Comparison of ENCODE assay signal across 1 cellular context in the genomic region with DNA sequence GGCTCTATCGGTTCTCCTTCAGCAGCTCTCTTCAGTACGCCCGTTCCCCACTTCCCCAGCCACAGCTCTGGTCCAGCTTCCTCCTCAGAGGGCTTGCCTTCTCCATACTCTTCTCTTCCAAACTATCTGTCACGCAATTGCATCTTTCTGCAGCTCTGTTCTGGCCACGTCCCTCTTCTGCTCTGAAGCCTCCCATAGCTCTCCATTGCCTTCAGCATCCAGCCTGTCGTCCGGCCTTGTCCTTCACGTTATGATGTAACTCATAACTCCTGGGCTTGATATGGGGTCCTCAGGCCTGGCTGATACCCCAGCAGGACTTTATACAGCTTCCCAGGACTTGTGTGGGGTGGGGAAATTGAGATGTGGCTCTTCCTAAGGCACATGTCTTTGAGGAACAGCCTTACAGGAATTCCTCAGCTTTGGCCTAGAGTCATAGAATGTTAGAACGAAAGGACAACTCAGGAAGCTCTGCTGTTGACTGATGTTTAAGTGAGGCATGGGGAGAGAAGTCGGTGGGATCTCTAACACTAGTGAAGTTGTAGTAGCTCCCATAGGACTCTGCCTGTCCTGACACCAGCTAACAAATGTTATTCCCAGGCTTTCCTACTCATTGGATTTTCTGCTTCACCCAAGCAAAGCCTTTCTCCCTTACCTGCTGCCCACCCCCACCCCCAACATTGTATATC.
TF ChIP-seq lines count a peak whose summit lies in the region.

No MANE protein-coding gene starts in this region.

TF ChIP-seq in K562, 482 proteins besides CTCF, POLR2A, EP300 and RAD21 (continues in another document):
- TF ChIP-seq CEBPB (tag; IDR thresholded peaks at IDR 0.05): no peak
- TF ChIP-seq ZNF445 (CRISPR knock-in tag; IDR thresholded peaks at IDR 0.05; ENCODE audit: low read depth): no peak
- no peak for TF ChIP-seq ZNF134 (CRISPR knock-in tag; conservative IDR thresholded peaks at IDR 0.05)
- TF ChIP-seq BCOR (IDR thresholded peaks at IDR 0.05): peak; percentile 65; the same call in 1 of the 2 replicates
- TF ChIP-seq SLC30A9 (CRISPR knock-in tag; IDR thresholded peaks at IDR 0.05): no peak
- TF ChIP-seq E2F5 (CRISPR knock-in tag; IDR thresholded peaks at IDR 0.05): 0 out of 2 replicates have a peak, but pooled peaks have one; percentile 40
- TF ChIP-seq ATF7 (IDR thresholded peaks at IDR 0.05): no peak
- no peak for TF ChIP-seq NR3C1 (CRISPR knock-in tag; IDR thresholded peaks at IDR 0.05)
- 0 out of 2 replicates have a peak, but pooled peaks have one; percentile 39 for TF ChIP-seq ZBTB26 (CRISPR knock-in tag; IDR thresholded peaks at IDR 0.05)
- TF ChIP-seq ZFP91 (CRISPR knock-in tag; IDR thresholded peaks at IDR 0.05): 0 out of 2 replicates have a peak, but pooled peaks have one; percentile 40
- TF ChIP-seq ZFP36 (IDR thresholded peaks at IDR 0.05; ENCODE audit: low read depth, low read length, partially characterized antibody): peak; percentile 59
- peak in 1 of 2 experiments; percentile 9; a peak in 1 of 4 replicates for TF ChIP-seq HDAC1 (IDR thresholded peaks at IDR 0.05)
- no peak for TF ChIP-seq ZNF76 (CRISPR knock-in tag; IDR thresholded peaks at IDR 0.05; ENCODE audit: borderline replicate concordance)
- TF ChIP-seq, protein P1, sequence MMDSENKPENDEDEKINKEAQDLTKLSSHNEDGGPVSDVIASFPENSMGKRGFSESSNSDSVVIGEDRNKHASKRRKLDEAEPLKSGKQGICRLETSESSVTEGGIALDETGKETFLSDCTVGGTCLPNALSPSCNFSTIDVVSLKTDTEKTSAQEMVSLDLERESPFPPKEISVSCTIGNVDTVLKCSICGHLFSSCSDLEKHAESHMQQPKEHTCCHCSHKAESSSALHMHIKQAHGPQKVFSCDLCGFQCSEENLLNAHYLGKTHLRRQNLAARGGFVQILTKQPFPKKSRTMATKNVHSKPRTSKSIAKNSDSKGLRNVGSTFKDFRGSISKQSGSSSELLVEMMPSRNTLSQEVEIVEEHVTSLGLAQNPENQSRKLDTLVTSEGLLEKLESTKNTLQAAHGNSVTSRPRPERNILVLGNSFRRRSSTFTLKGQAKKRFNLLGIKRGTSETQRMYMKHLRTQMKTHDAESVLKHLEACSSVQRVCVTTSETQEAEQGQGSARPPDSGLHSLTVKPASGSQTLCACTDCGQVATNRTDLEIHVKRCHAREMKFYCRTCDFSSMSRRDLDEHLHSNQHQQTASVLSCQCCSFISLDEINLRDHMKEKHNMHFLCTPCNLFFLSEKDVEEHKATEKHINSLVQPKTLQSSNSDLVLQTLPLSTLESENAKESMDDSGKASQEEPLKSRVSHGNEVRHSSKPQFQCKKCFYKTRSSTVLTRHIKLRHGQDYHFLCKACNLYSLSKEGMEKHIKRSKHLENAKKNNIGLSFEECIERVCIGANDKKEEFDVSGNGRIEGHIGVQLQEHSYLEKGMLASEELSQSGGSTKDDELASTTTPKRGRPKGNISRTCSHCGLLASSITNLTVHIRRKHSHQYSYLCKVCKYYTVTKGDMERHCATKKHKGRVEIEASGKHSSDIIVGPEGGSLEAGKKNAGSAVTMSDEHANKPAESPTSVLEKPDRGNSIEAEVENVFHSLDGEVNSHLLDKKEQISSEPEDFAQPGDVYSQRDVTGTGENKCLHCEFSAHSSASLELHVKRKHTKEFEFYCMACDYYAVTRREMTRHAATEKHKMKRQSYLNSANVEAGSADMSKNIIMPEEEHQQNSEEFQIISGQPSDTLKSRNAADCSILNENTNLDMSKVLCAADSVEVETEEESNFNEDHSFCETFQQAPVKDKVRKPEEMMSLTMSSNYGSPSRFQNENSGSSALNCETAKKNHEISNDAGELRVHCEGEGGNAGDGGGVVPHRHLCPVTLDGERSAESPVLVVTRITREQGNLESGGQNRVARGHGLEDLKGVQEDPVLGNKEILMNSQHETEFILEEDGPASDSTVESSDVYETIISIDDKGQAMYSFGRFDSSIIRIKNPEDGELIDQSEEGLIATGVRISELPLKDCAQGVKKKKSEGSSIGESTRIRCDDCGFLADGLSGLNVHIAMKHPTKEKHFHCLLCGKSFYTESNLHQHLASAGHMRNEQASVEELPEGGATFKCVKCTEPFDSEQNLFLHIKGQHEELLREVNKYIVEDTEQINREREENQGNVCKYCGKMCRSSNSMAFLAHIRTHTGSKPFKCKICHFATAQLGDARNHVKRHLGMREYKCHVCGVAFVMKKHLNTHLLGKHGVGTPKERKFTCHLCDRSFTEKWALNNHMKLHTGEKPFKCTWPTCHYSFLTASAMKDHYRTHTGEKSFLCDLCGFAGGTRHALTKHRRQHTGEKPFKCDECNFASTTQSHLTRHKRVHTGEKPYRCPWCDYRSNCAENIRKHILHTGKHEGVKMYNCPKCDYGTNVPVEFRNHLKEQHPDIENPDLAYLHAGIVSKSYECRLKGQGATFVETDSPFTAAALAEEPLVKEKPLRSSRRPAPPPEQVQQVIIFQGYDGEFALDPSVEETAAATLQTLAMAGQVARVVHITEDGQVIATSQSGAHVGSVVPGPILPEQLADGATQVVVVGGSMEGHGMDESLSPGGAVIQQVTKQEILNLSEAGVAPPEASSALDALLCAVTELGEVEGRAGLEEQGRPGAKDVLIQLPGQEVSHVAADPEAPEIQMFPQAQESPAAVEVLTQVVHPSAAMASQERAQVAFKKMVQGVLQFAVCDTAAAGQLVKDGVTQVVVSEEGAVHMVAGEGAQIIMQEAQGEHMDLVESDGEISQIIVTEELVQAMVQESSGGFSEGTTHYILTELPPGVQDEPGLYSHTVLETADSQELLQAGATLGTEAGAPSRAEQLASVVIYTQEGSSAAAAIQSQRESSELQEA (IDR thresholded peaks at IDR 0.05; ENCODE audit: low read depth): no peak
- TF ChIP-seq ETV5 (CRISPR knock-in tag; IDR thresholded peaks at IDR 0.05; ENCODE audit: low read depth): no peak
- no peak for TF ChIP-seq JUNB (CRISPR knock-in tag; conservative IDR thresholded peaks at IDR 0.05)
- TF ChIP-seq HDAC3 (IDR thresholded peaks at IDR 0.05; ENCODE audit: borderline replicate concordance, partially characterized antibody): no peak
- TF ChIP-seq THRB (CRISPR knock-in tag; conservative IDR thresholded peaks at IDR 0.05): no peak
- no peak for TF ChIP-seq HOXB6 (CRISPR knock-in tag; IDR thresholded peaks at IDR 0.05; ENCODE audit: borderline replicate concordance)
- TF ChIP-seq, protein P2, sequence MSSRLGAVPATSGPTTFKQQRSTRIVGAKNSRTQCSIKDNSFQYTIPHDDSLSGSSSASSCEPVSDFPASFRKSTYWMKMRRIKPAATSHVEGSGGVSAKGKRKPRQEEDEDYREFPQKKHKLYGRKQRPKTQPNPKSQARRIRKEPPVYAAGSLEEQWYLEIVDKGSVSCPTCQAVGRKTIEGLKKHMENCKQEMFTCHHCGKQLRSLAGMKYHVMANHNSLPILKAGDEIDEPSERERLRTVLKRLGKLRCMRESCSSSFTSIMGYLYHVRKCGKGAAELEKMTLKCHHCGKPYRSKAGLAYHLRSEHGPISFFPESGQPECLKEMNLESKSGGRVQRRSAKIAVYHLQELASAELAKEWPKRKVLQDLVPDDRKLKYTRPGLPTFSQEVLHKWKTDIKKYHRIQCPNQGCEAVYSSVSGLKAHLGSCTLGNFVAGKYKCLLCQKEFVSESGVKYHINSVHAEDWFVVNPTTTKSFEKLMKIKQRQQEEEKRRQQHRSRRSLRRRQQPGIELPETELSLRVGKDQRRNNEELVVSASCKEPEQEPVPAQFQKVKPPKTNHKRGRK (tag; IDR thresholded peaks at IDR 0.05): peak; percentile 51
- TF ChIP-seq SMARCA5 (IDR thresholded peaks at IDR 0.05): peak; percentile 81
- no peak for TF ChIP-seq CHD1 (IDR thresholded peaks at IDR 0.05; ENCODE audit: low read length)
- TF ChIP-seq RBM14 (IDR thresholded peaks at IDR 0.05; ENCODE audit: borderline replicate concordance, insufficient read depth, low read depth, low read length): no peak
- TF ChIP-seq CAMTA2 (CRISPR knock-in tag; conservative IDR thresholded peaks at IDR 0.05): no peak
- TF ChIP-seq LARP7 (IDR thresholded peaks at IDR 0.05): 0 out of 2 replicates have a peak, but pooled peaks have one; percentile 69
- no peak for TF ChIP-seq SP2 (IDR thresholded peaks at IDR 0.05; ENCODE audit: extremely low read depth, low read depth, low read length, poor library complexity, severe bottlenecking)
- TF ChIP-seq MYC (IDR thresholded peaks at IDR 0.05; ENCODE audit: low read depth, low read length): no peak
- no peak for TF ChIP-seq MYC (CRISPR knock-in tag; IDR thresholded peaks at IDR 0.05; ENCODE audit: borderline replicate concordance, low read depth)
- no peak for TF ChIP-seq ZNF717 (CRISPR knock-in tag; IDR thresholded peaks at IDR 0.05)
- TF ChIP-seq DMBX1 (CRISPR knock-in tag; IDR thresholded peaks at IDR 0.05; ENCODE audit: borderline replicate concordance): 0 out of 2 replicates have a peak, but pooled peaks have one; percentile 15
- TF ChIP-seq, protein P3, sequence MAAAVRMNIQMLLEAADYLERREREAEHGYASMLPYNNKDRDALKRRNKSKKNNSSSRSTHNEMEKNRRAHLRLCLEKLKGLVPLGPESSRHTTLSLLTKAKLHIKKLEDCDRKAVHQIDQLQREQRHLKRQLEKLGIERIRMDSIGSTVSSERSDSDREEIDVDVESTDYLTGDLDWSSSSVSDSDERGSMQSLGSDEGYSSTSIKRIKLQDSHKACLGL (CRISPR knock-in tag; IDR thresholded peaks at IDR 0.05; ENCODE audit: borderline replicate concordance, poor library complexity, severe bottlenecking): no peak
- TF ChIP-seq BRF1 (IDR thresholded peaks at IDR 0.05; ENCODE audit: borderline replicate concordance, extremely low read depth, insufficient read length): no peak
- TF ChIP-seq ZNF766 (CRISPR knock-in tag; conservative IDR thresholded peaks at IDR 0.05): no peak
- no peak for TF ChIP-seq FOXP1 (CRISPR knock-in tag; IDR thresholded peaks at IDR 0.05)
- no peak for TF ChIP-seq TEAD2 (tag; IDR thresholded peaks at IDR 0.05)
- TF ChIP-seq ZNF347 (CRISPR knock-in tag; IDR thresholded peaks at IDR 0.05; ENCODE audit: low read depth): no peak
- TF ChIP-seq, protein P4, sequence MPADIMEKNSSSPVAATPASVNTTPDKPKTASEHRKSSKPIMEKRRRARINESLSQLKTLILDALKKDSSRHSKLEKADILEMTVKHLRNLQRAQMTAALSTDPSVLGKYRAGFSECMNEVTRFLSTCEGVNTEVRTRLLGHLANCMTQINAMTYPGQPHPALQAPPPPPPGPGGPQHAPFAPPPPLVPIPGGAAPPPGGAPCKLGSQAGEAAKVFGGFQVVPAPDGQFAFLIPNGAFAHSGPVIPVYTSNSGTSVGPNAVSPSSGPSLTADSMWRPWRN (IDR thresholded peaks at IDR 0.05; ENCODE audit: low read depth): no peak
- TF ChIP-seq KAT8 (IDR thresholded peaks at IDR 0.05; ENCODE audit: low read depth): no peak
- no peak for TF ChIP-seq FOXJ3 (CRISPR knock-in tag; IDR thresholded peaks at IDR 0.05)
- TF ChIP-seq CEBPG (CRISPR knock-in tag; IDR thresholded peaks at IDR 0.05): no peak
- TF ChIP-seq CEBPG (tag; conservative IDR thresholded peaks at IDR 0.05 in 1 of 2, IDR thresholded peaks at IDR 0.05 in 1 of 2): no peak; a peak in 1 of 4 replicates
- TF ChIP-seq TCF15 (CRISPR knock-in tag; IDR thresholded peaks at IDR 0.05): no peak
- no peak for TF ChIP-seq ZNF316 (IDR thresholded peaks at IDR 0.05)
